Comparison of ENCODE assay signal across 8 cellular contexts in genomic region chr5:111060169-111060568, GRCh38. TPM values are rescaled to one million over a fixed set of nuclear protein-coding genes. Genes with fewer than 3 reads are reported as not detected.
"Had no signal": no experiment of that assay in that cellular context is flagged by ENCODE, and none has a peak within 500 bp of the region (broad histone marks: within the 10 kb centered on the region; RNA-seq: fewer than 3 reads in every experiment).

No MANE protein-coding gene starts in this region.

- DNase-seq: GDM1, GF-D8 had no signal

- H3K4me3 ChIP-seq: GM12878 had no signal

- ATAC-seq: GM12878 had no signal

- FAIRE-seq: GM12878, GM12891, GM12892, GM18507, GM19239 had no signal

RNA-seq across cellular contexts. Expression of gene TSLP, which starts 11.3 kb away (rescaled TPM):
- total RNA-seq: G401, GM12878 had no signal
